Comparison of ENCODE assay signal across 15 cellular contexts in the genomic region with DNA sequence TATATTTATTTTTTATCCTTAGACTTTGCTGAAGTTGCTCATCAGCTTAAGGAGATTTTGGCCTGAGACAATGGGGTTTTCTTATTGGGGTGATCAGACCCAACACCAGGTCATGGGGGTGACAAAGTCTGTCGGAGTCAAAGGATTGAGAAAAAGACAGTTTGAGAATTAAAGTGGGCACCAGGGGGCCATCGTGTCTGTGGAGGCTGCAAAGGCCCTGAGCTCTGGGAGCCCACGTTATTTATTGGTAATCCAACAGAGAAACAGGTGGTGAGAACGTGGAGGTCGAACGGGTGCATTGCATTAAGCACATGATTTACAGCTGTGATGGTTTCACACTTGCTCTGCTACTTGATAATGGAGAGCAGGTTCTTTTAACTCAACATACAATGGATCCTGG.
"Had no signal": no experiment of that assay in that cellular context is flagged by ENCODE, and none has a peak within 500 bp of the region (broad histone marks: within the 10 kb centered on the region; RNA-seq: fewer than 3 reads in every experiment).

No MANE protein-coding gene starts in this region.

- H3K27me3 ChIP-seq: heart left ventricle, ovary had no signal

- H3K27ac Mint-ChIP-seq: naive thymus-derived CD4-positive, alpha-beta T cell; nephron progenitor cell had no signal

- H3K4me3 Mint-ChIP-seq: naive thymus-derived CD4-positive, alpha-beta T cell; nephron progenitor cell had no signal

- H3K27ac ChIP-seq: coronary artery, heart left ventricle, ovary had no signal

- H3K27me3 Mint-ChIP-seq: naive thymus-derived CD4-positive, alpha-beta T cell had no signal

- H3K9me3 Mint-ChIP-seq: nephron progenitor cell had no signal

- H3K36me3 ChIP-seq: heart left ventricle, ovary had no signal

- H3K4me1 ChIP-seq: heart left ventricle had no signal

- ATAC-seq: heart left ventricle; left colon; left ventricle myocardium superior; naive thymus-derived CD4-positive, alpha-beta T cell; right cardiac atrium had no signal

- DNase-seq: effector CD4-positive, alpha-beta T cell; heart left ventricle; hippocampal formation; left colon; left ventricle myocardium superior; naive thymus-derived CD4-positive, alpha-beta T cell; nephron progenitor cell; ovary; small intestine; stimulated activated CD4-positive, alpha-beta T cell treated with anti-CD3 and anti-CD28 coated beads, Interleukin-12 subunit alpha, Interleukin-12 subunit beta, amount 100 ng/mL, for 4 hours; stimulated activated naive CD4-positive, alpha-beta T cell; trophoblast cell had no signal

- H3K4me1 Mint-ChIP-seq: naive thymus-derived CD4-positive, alpha-beta T cell; nephron progenitor cell had no signal

- H3K4me3 ChIP-seq: coronary artery, heart left ventricle, lung, ovary had no signal

- H3K9me3 ChIP-seq: heart left ventricle, ovary had no signal
